In genomic region chr1:36565576-36566501, GRCh38 we compare ENCODE assay signal across 1 cellular context.
TF ChIP-seq lines count a peak whose summit lies in the region.

No MANE protein-coding gene starts in this region.

TF ChIP-seq in H1, 55 proteins besides CTCF, POLR2A, EP300 and RAD21 (continued from another document):
- no peak for TF ChIP-seq SUZ12 (IDR thresholded peaks at IDR 0.05; ENCODE audit: low read length)
- TF ChIP-seq KDM1A (IDR thresholded peaks at IDR 0.05; ENCODE audit: borderline replicate concordance, low read length) = no peak
- no peak for TF ChIP-seq BCL11A (IDR thresholded peaks at IDR 0.05; ENCODE audit: low read depth in 2 of 2, low read length in 2 of 2)
- TF ChIP-seq SIN3A (conservative IDR thresholded peaks at IDR 0.05 in 1 of 2, IDR thresholded peaks at IDR 0.05 in 1 of 2; ENCODE audit: low read depth in 1 of 2, low read length in 2 of 2) = no peak
- TF ChIP-seq ATF3 (IDR thresholded peaks at IDR 0.05; ENCODE audit: insufficient read depth, low read depth, low read length) = no peak
- no peak for TF ChIP-seq TEAD4 (IDR thresholded peaks at IDR 0.05; ENCODE audit: low read depth, low read length)
- TF ChIP-seq SAP30 (IDR thresholded peaks at IDR 0.05; ENCODE audit: insufficient read depth, insufficient replicate concordance, low read length) = no peak
- no peak for TF ChIP-seq TBP (IDR thresholded peaks at IDR 0.05; ENCODE audit: low read depth, low read length)
- TF ChIP-seq JUN (IDR thresholded peaks at IDR 0.05; ENCODE audit: low read depth, low read length) = no peak
- TF ChIP-seq ATF2 (IDR thresholded peaks at IDR 0.05; ENCODE audit: low read length) = no peak
- no peak for TF ChIP-seq TCF12 (IDR thresholded peaks at IDR 0.05; ENCODE audit: low read depth, low read length)
- TF ChIP-seq SP4 (IDR thresholded peaks at IDR 0.05; ENCODE audit: low read length) = no peak
